1 cellular context compared by ENCODE assay signal in genomic region chr5:100852988-100853449, GRCh38.
TF ChIP-seq lines count a peak whose summit lies in the region.

No MANE protein-coding gene starts in this region.

TF ChIP-seq in GM12878, 131 proteins besides CTCF, POLR2A, EP300 and RAD21 (continued from another document):
- TF ChIP-seq PBX3 (IDR thresholded peaks at IDR 0.05; ENCODE audit: insufficient replicate concordance, low read depth, low read length) (peak; percentile 61), RCOR1 (conservative IDR thresholded peaks at IDR 0.05; ENCODE audit: low read depth, low read length) (peak; percentile 94; the same call in 1 of the 2 replicates), NFIC (IDR thresholded peaks at IDR 0.05; ENCODE audit: low read depth, low read length) (peak; percentile 95), JUNB (IDR thresholded peaks at IDR 0.05) (peak; percentile 62), TCF7 (IDR thresholded peaks at IDR 0.05; ENCODE audit: borderline replicate concordance) (peak; percentile 62), BMI1 (IDR thresholded peaks at IDR 0.05; ENCODE audit: borderline replicate concordance) (peak; percentile 86), CHD2 (IDR thresholded peaks at IDR 0.05; ENCODE audit: borderline replicate concordance, low read depth, low read length) (peak; percentile 63; the same call in 1 of the 2 replicates), ZNF274 (IDR thresholded peaks at IDR 0.05; ENCODE audit: insufficient read depth, insufficient read length) (no peak), SRF (IDR thresholded peaks at IDR 0.05; ENCODE audit: low read depth in 2 of 2, low read length in 2 of 2) (no peak), CBX3 (IDR thresholded peaks at IDR 0.05; ENCODE audit: borderline replicate concordance, low read depth) (no peak), MEF2B (IDR thresholded peaks at IDR 0.05; ENCODE audit: partially characterized antibody, poor library complexity, severe bottlenecking) (peak; percentile 85)
